19 cellular contexts compared by ENCODE assay signal in genomic region chr10:129472696-129473555, GRCh38. TPM values are rescaled to one million over a fixed set of nuclear protein-coding genes. Genes with fewer than 3 reads are reported as not detected.
DNase-seq lines count a peak whose midpoint lies in the region; ATAC-seq lines count a peak whose summit lies in the region.
"Had no signal": no experiment of that assay in that cellular context is flagged by ENCODE, and none has a peak within 500 bp of the region (broad histone marks: within the 10 kb centered on the region; RNA-seq: fewer than 3 reads in every experiment).

No MANE protein-coding gene starts in this region.

- peaks cover 18 to 36% of the 10 kb centered on the region in 2 experiments for H3K36me3 ChIP-seq in mesenchymal stem cell (ENCODE audit: control insufficient read depth in 1 of 2, insufficient read depth in 2 of 2, low read depth in 1 of 2, low read length in 2 of 2)
- H3K36me3 ChIP-seq: adrenal gland, transverse colon had no signal

- DNase-seq in germinal center (ENCODE audit: low spot score) (peak; percentile 69), NCI-H82 treated with DMSO at 0.1 percent for 48 hours (lab: John Stamatoyannopoulos, UW; ENCODE audit: unreplicated experiment) (no peak), NCI-H446 treated with DMSO at 0.1 percent for 48 hours (lab: John Stamatoyannopoulos, UW) (no peak), left lobe of liver (ENCODE audit: low spot score) (no peak), mesenchymal stem cell (no peak)
- DNase-seq: activated CD4-positive, alpha-beta T cell treated with anti-CD3 and anti-CD28 coated beads, Interleukin-2, amount 10 ng/mL, durations not matched to agents 24 days and 14 days; activated effector memory CD4-positive, alpha-beta T cell treated with anti-CD3 and anti-CD28 coated beads, Interleukin-2, amount 50 U/mL, for 16 hours; adrenal gland; CD4-positive, alpha-beta T cell; dermis blood vessel endothelial cell; gastrocnemius medialis; NCI-H1436 treated with DMSO at 0.1 percent for 48 hours; NCI-H226; SW 1271; transverse colon had no signal

- H3K4me1 ChIP-seq in mesenchymal stem cell (ENCODE audit: control insufficient read depth, insufficient read depth, low read depth, low read length): peaks cover 7% of the 10 kb centered on the region

- H3K27ac ChIP-seq in mesenchymal stem cell (ENCODE audit: low read length, poor library complexity, severe bottlenecking): no peak overlapping the region
- H3K27ac ChIP-seq: adrenal gland, gastrocnemius medialis, transverse colon had no signal

- H2BK15ac ChIP-seq in mesenchymal stem cell (ENCODE audit: low read depth, poor library complexity, severe bottlenecking): no peak overlapping the region

- no peaks in the 10 kb centered on the region for H3K27me3 ChIP-seq in mesenchymal stem cell (ENCODE audit: control insufficient read depth in 1 of 2, insufficient read depth in 1 of 2, low read length in 2 of 2)
- H3K27me3 ChIP-seq: adrenal gland, gastrocnemius medialis, transverse colon had no signal

- H3K9ac ChIP-seq in mesenchymal stem cell (ENCODE audit: low read length): no peak overlapping the region

- no peak overlapping the region for H2BK12ac ChIP-seq in mesenchymal stem cell (ENCODE audit: low read length in 2 of 2)

- H2BK5ac ChIP-seq in mesenchymal stem cell (ENCODE audit: low read depth, low read length, poor library complexity, severe bottlenecking): no peak overlapping the region

- no peak overlapping the region for H2AFZ ChIP-seq in mesenchymal stem cell (ENCODE audit: low read depth, low read length)

- 93% methylated on average over 22 of the region's 22 CpGs for WGBS in mesenchymal stem cell

- no peak overlapping the region for H3K4me2 ChIP-seq in mesenchymal stem cell (ENCODE audit: low read length, poor library complexity, severe bottlenecking)

- H2AK5ac ChIP-seq in mesenchymal stem cell (ENCODE audit: low read length, severe bottlenecking): no peak overlapping the region

- no peak overlapping the region for H3K18ac ChIP-seq in mesenchymal stem cell (ENCODE audit: low read depth in 1 of 2, low read length in 2 of 2)

- H3K9me3 ChIP-seq in mesenchymal stem cell (ENCODE audit: control insufficient read depth, low read length): no peaks in the 10 kb centered on the region
- H3K9me3 ChIP-seq: adrenal gland, gastrocnemius medialis, transverse colon had no signal

- H3K4me3 ChIP-seq in mesenchymal stem cell (ENCODE audit: insufficient read depth in 1 of 2, low read depth in 1 of 2, low read length in 2 of 2): no peak overlapping the region
- H3K4me3 ChIP-seq: adrenal gland, gastrocnemius medialis, transverse colon had no signal

- no peak overlapping the region for H4K8ac ChIP-seq in mesenchymal stem cell (ENCODE audit: low read length)

- no peak overlapping the region for H4K91ac ChIP-seq in mesenchymal stem cell (ENCODE audit: low read length)

- no peak overlapping the region for H3K4ac ChIP-seq in mesenchymal stem cell (ENCODE audit: low read depth in 1 of 2, low read length in 2 of 2)

- no peak overlapping the region for H3K23ac ChIP-seq in mesenchymal stem cell (ENCODE audit: low read length in 2 of 2)

- no peak overlapping the region for H3K14ac ChIP-seq in mesenchymal stem cell (ENCODE audit: low read length in 2 of 2)

- peaks cover 73% of the 10 kb centered on the region for H3K79me1 ChIP-seq in mesenchymal stem cell (replicated peaks; ENCODE audit: low read length, poor library complexity, severe bottlenecking)

- peak; percentile 78 for ATAC-seq in GM18861 (IDR thresholded peaks at IDR 0.05; ENCODE audit: unreplicated experiment)
- peak; percentile 62 for ATAC-seq in HG02884 (IDR thresholded peaks at IDR 0.05; ENCODE audit: unreplicated experiment)
- peak; percentile 48 for ATAC-seq in HG03571 (IDR thresholded peaks at IDR 0.05; ENCODE audit: unreplicated experiment)
- no peak for ATAC-seq in left lobe of liver
- ATAC-seq: gastrocnemius medialis, sciatic nerve had no signal

- no peak overlapping the region for H2BK120ac ChIP-seq in mesenchymal stem cell (ENCODE audit: low read depth, low read length)

RNA-seq across cellular contexts. Expression of gene MGMT, which starts 5.9 kb away (rescaled TPM):
- 58.5 TPM for total RNA-seq in left lobe of liver
- polyA plus RNA-seq in mesenchymal stem cell (2013, experiment 1 of 2): 14.0 TPM
- polyA plus RNA-seq in mesenchymal stem cell (2013, experiment 2 of 2): 13.1 TPM
